9 cellular contexts compared by ENCODE assay signal in the genomic region with DNA sequence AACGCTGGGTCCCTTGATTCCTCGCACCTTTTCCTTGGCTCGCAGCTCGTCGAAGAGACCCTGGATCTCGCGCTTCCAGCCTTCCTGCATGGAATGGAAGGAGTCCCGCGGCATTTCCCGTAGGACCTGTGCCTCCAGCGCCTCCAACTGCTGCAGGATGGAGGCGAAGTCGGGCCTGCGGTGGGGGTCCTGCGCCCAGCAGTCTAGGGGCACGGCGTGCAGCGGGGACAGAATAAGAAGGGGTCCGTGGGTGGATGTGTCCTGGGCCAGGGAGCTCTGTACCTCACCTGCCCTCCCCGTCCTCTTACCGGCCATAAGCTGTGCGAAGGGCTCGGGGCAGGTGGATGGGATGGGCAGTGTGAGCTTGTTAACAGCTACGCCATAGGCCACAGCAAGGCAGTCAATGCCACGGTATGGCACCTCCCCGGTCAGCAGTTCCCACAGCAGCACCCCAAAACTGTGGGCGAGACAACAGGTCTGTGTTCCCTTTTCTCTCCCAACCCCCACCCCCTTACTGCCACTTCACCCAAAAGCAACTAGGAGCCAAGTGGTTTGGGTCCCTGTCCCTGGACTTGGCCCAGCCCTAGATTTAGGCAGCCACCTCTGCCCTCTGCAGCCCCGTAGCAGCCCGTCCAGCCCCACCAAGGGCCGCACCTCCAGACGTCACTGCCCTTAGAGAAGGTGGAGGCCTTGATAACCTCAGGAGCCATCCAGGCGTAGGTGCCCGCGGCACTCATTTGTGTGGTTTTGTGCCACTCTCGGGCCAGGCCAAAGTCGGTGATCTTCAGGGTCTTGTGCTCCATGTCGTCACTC. TPM values are rescaled to one million over a fixed set of nuclear protein-coding genes. Genes with fewer than 3 reads are reported as not detected.
DNase-seq lines count a peak whose midpoint lies in the region; ATAC-seq and TF ChIP-seq lines count a peak whose summit lies in the region.
"Had no signal": no experiment of that assay in that cellular context is flagged by ENCODE, and none has a peak within 500 bp of the region (broad histone marks: within the 10 kb centered on the region; RNA-seq: fewer than 3 reads in every experiment).

No MANE protein-coding gene starts in this region.

- no peaks in the 10 kb centered on the region; the same call in 1 of the 2 replicates for H3K27me3 ChIP-seq in H7 (ENCODE audit: control insufficient read depth, insufficient read depth, low read length)
- no peaks in the 10 kb centered on the region for H3K27me3 ChIP-seq in ovary
- H3K27me3 ChIP-seq: left lung had no signal

- H3K36me3 ChIP-seq in H7 (replicated peaks; ENCODE audit: control insufficient read depth, insufficient read depth, low read length) = peaks cover 12% of the 10 kb centered on the region
- no peaks in the 10 kb centered on the region for H3K36me3 ChIP-seq in ovary

- 58 to 75% (median 61%) methylated on average over 37 of the region's 37 CpGs for WGBS in ovary, 3 donors

- DNase-seq in H7 = no peak
- DNase-seq in choroid plexus epithelial cell (ENCODE audit: low read depth) = no peak
- no peak for DNase-seq in ovary
- no peak for DNase-seq in SHP77 treated with DMSO at 0.1 percent for 48 hours (lab: John Stamatoyannopoulos, UW)
- no peak for DNase-seq in SIG-M5 (lab: John Stamatoyannopoulos, UW)
- DNase-seq: cortex of kidney, PC-9 had no signal

- no peaks in the 10 kb centered on the region for H3K9me3 ChIP-seq in ovary
- H3K9me3 ChIP-seq: left lung had no signal

- no peak for ATAC-seq in activated CD4-positive, CD25-positive, alpha-beta regulatory T cell treated with anti-CD3 and anti-CD28 coated beads, Interleukin-2, amount 50 U/mL, for 24 hours

- intact Hi-C loops in ovary (cut with DNase I) = no loop called here

- no peak for TF ChIP-seq EP300 in ovary (IDR thresholded peaks at IDR 0.05)

- no peak for TF ChIP-seq POLR2A in ovary (IDR thresholded peaks at IDR 0.05)

- TF ChIP-seq CTCF in choroid plexus epithelial cell (conservative IDR thresholded peaks at IDR 0.05; ENCODE audit: low read depth, low read length) (no peak), ovary (IDR thresholded peaks at IDR 0.05) (no peak)

- peaks cover 15% of the 10 kb centered on the region for H3K4me1 ChIP-seq in ovary (ENCODE audit: insufficient read depth)

- H3K4me3 ChIP-seq in H7 (ENCODE audit: insufficient read depth, low read depth, low read length) (peak overlapping the region; percentile 51), choroid plexus epithelial cell (ENCODE audit: low read depth, low read length) (peak overlapping the region; percentile 47), ovary (peak overlapping the region; percentile 36)
- H3K4me3 ChIP-seq: PC-9 had no signal

- H3K27ac ChIP-seq in ovary = peak overlapping the region in 1 of 2 donors; percentile 47
- H3K27ac ChIP-seq: PC-9 had no signal

RNA-seq across cellular contexts. Expression of a gene that starts 6.2 kb away (rescaled TPM):
- total RNA-seq in H7 (2014; rRNA removed; shearing (Covaris generic)) = 30.1 and 33.2 TPM in 2 replicates
- total RNA-seq in ovary = 10 to 100 TPM; 23.2 to 51.9 (median 46.0) TPM
- 10 to 100 TPM in 1 of 2 donors, 1 to 10 TPM in 1; 6.7 to 27.9 TPM for polyA plus RNA-seq in ovary

RNA-seq across cellular contexts. Expression of a gene that starts 7.8 kb away (rescaled TPM):
- total RNA-seq in H7 (2014; rRNA removed; shearing (Covaris generic)) = 21.7 and 25.9 TPM in 2 replicates
- 10 to 100 TPM; 10.6 to 42.1 (median 28.2) TPM for total RNA-seq in ovary
- polyA plus RNA-seq in ovary = 10 to 100 TPM in 1 of 2 donors, 1 to 10 TPM in 1; 3.3 to 14.8 TPM

RNA-seq across cellular contexts. Expression of a gene that starts 12.2 kb away (rescaled TPM):
- not detected in 2 replicates for total RNA-seq in H7 (2014; rRNA removed; shearing (Covaris generic))
- total RNA-seq in ovary = 1 to 10 TPM in 3 of 7 donors, under 1 TPM in 4; 0.65 to 4.0 (median 0.95) TPM
- 1 to 10 TPM in 1 of 2 donors, not detected in 1; 1.5 TPM for polyA plus RNA-seq in ovary
- total RNA-seq: PC-9 had no signal

RNA-seq across cellular contexts. Expression of a gene that starts 30.1 kb away (rescaled TPM):
- 52.7 and 65.9 TPM in 2 replicates for total RNA-seq in H7 (2014; rRNA removed; shearing (Covaris generic))
- 10 to 100 TPM; 15.0 to 48.2 (median 42.6) TPM for total RNA-seq in ovary
- 10 to 100 TPM; 10.0 to 26.7 TPM for polyA plus RNA-seq in ovary

RNA-seq across cellular contexts. Expression of a gene that starts 32.0 kb away (rescaled TPM):
- total RNA-seq in H7 (2014; rRNA removed; shearing (Covaris generic)) = 1.9 and 4.7 TPM in 2 replicates
- 10 to 100 TPM; 21.7 to 63.0 (median 40.3) TPM for total RNA-seq in ovary
- polyA plus RNA-seq in ovary = 10 to 100 TPM; 24.5 to 42.4 TPM
